1 cellular context compared by ENCODE assay signal in the genomic region with DNA sequence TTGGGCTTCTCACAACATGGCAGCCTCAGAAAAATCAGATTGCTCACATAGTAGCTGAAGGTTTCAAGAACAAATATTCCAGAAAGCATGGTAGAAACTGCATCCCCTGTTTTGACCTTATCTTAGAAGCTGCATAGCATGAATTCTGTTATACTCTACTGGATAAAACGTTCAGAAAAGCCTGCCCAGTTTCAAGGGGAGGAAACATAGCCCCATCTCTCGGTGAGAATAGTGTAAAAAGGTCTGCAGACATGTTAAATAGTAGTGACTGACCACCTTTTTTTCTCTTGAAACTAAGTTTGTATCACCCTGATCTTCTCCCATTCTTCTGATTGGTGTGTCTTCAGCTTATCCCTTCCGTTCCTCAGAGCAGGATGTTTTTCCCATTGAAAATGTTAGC.
TF ChIP-seq lines count a peak whose summit lies in the region.

No MANE protein-coding gene starts in this region.

TF ChIP-seq in K562, 482 proteins besides CTCF, POLR2A, EP300 and RAD21 (continued from another document):
- TF ChIP-seq, protein P1, sequence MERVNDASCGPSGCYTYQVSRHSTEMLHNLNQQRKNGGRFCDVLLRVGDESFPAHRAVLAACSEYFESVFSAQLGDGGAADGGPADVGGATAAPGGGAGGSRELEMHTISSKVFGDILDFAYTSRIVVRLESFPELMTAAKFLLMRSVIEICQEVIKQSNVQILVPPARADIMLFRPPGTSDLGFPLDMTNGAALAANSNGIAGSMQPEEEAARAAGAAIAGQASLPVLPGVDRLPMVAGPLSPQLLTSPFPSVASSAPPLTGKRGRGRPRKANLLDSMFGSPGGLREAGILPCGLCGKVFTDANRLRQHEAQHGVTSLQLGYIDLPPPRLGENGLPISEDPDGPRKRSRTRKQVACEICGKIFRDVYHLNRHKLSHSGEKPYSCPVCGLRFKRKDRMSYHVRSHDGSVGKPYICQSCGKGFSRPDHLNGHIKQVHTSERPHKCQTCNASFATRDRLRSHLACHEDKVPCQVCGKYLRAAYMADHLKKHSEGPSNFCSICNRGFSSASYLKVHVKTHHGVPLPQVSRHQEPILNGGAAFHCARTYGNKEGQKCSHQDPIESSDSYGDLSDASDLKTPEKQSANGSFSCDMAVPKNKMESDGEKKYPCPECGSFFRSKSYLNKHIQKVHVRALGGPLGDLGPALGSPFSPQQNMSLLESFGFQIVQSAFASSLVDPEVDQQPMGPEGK (CRISPR knock-in tag; IDR thresholded peaks at IDR 0.05; ENCODE audit: borderline replicate concordance) = no peak
- TF ChIP-seq, protein P2, sequence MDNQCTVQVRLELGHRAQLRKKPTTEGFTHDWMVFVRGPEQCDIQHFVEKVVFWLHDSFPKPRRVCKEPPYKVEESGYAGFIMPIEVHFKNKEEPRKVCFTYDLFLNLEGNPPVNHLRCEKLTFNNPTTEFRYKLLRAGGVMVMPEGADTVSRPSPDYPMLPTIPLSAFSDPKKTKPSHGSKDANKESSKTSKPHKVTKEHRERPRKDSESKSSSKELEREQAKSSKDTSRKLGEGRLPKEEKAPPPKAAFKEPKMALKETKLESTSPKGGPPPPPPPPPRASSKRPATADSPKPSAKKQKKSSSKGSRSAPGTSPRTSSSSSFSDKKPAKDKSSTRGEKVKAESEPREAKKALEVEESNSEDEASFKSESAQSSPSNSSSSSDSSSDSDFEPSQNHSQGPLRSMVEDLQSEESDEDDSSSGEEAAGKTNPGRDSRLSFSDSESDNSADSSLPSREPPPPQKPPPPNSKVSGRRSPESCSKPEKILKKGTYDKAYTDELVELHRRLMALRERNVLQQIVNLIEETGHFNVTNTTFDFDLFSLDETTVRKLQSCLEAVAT (IDR thresholded peaks at IDR 0.05) = no peak
- TF ChIP-seq ERF (CRISPR knock-in tag; IDR thresholded peaks at IDR 0.05) (no peak), COPS2 (conservative IDR thresholded peaks at IDR 0.05) (no peak), SREBF2 (CRISPR knock-in tag; IDR thresholded peaks at IDR 0.05) (no peak)
